In the genomic region with DNA sequence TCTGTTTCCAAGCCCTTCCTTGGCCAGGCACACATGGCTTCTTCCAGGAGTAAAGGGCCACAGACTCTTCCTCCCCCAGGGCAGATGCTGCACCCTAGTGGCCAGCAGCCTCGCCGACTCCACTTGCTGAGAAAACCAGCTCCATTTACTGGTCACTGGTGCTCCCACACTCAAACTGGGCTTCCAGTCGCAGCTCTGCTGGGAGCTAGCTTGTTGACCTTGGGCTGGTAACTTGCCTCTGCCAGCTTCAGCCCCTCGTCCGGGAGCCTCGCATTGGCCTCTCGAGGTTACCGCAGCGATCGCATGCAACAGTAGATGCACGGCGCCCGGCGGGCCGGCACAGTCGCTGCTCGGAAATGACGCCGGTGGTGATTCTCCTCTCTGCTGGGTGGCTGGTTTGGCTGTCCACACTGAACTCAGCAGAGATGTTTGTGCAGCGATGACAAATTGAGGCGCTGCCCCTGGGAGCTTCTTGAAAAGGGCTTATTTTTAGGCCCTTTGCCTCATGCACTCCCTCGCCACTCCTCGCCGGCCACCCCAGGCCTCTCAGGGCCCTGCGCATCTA, we compare ENCODE assay signal across 8 cellular contexts.
DNase-seq lines count a peak whose midpoint lies in the region; ATAC-seq, FAIRE-seq and TF ChIP-seq lines count a peak whose summit lies in the region.

No MANE protein-coding gene starts in this region.

- no peak overlapping the region for H3K4me3 Mint-ChIP-seq in astrocyte (ENCODE audit: unreplicated experiment)

- H3K27ac Mint-ChIP-seq in astrocyte (ENCODE audit: unreplicated experiment), result no peak overlapping the region

- H3K9me3 ChIP-seq in BE2C (no peaks in the 10 kb centered on the region), SJCRH30 (replicated peaks) (no peaks in the 10 kb centered on the region), astrocyte (ENCODE audit: insufficient read depth, low read depth, low read length) (no peaks in the 10 kb centered on the region), keratinocyte (ENCODE audit: control insufficient read depth, low read depth, low read length) (no peaks in the 10 kb centered on the region)

- H3K4me3 ChIP-seq in BE2C (ENCODE audit: low read depth, low read length) (no peak overlapping the region), SJCRH30 (no peak overlapping the region), astrocyte (ENCODE audit: insufficient read depth, low read depth, low read length) (no peak overlapping the region), keratinocyte (ENCODE audit: control insufficient read depth in 2 of 3, extremely low read depth in 1 of 3, insufficient read depth in 2 of 3, low read depth in 1 of 3, low read length in 3 of 3) (no peak overlapping the region)

- no peaks in the 10 kb centered on the region for H3K9me3 Mint-ChIP-seq in astrocyte (ENCODE audit: unreplicated experiment)

- peak overlapping the region; percentile 23 for H3K4me2 ChIP-seq in astrocyte (ENCODE audit: low read length)
- no peak overlapping the region for H3K4me2 ChIP-seq in keratinocyte (ENCODE audit: control insufficient read depth, extremely low read depth, insufficient read depth, low read depth, low read length)

- dilution Hi-C loops in keratinocyte (cut with MboI; ENCODE audit: extremely low pct_ligation_motif_present, low sequenced_read_pairs), result no loop called here

- H3K4me1 ChIP-seq in BE2C (no peaks in the 10 kb centered on the region), SJCRH30 (peaks cover 27% of the 10 kb centered on the region), astrocyte (ENCODE audit: insufficient read depth, low read length) (peaks cover 43% of the 10 kb centered on the region), keratinocyte (ENCODE audit: control insufficient read depth, extremely low read depth, insufficient read depth, low read length) (peaks cover 34% of the 10 kb centered on the region)

- H3K79me2 ChIP-seq in astrocyte (ENCODE audit: insufficient read depth, low read length) (no peaks in the 10 kb centered on the region), keratinocyte (ENCODE audit: control insufficient read depth, insufficient read depth, low read length) (no peaks in the 10 kb centered on the region)

- H3K4me1 Mint-ChIP-seq in astrocyte (ENCODE audit: low read depth, unreplicated experiment), result peaks cover 20% of the 10 kb centered on the region

- H3K27ac ChIP-seq in SJCRH30 (no peak overlapping the region), astrocyte (ENCODE audit: low read depth, low read length) (peak overlapping the region; percentile 31), keratinocyte (ENCODE audit: control insufficient read depth, insufficient read depth, low read length) (no peak overlapping the region)

- no peaks in the 10 kb centered on the region for H3K27me3 Mint-ChIP-seq in astrocyte (ENCODE audit: low read depth, unreplicated experiment)

- TF ChIP-seq CTCF in BE2C (IDR thresholded peaks at IDR 0.05; ENCODE audit: low read depth, low read length), result peak; percentile 80
- peak; percentile 63 for TF ChIP-seq CTCF in astrocyte (IDR thresholded peaks at IDR 0.05; ENCODE audit: insufficient read depth, low read depth, low read length)
- peak; percentile 73 to 87 (median 73) for TF ChIP-seq CTCF in keratinocyte (optimal IDR thresholded peaks at IDR 0.05 in 1 of 3, IDR thresholded peaks at IDR 0.05 in 1 of 3, conservative IDR thresholded peaks at IDR 0.05 in 1 of 3; ENCODE audit: extremely low read depth in 1 of 3, insufficient read depth in 2 of 3, low read length in 3 of 3)

- H3K9me1 ChIP-seq in keratinocyte (ENCODE audit: control insufficient read depth, extremely low read depth, insufficient read depth, low read length), result peaks cover 4% of the 10 kb centered on the region

- ATAC-seq in GM18867 (IDR thresholded peaks at IDR 0.05; ENCODE audit: unreplicated experiment) (peak; percentile 37), GM21528 (IDR thresholded peaks at IDR 0.05; ENCODE audit: low FRiP score, unreplicated experiment) (no peak), HG02884 (IDR thresholded peaks at IDR 0.05; ENCODE audit: unreplicated experiment) (no peak)

- H3K27me3 ChIP-seq in BE2C (no peaks in the 10 kb centered on the region), SJCRH30 (no peaks in the 10 kb centered on the region), astrocyte (ENCODE audit: insufficient read depth, low read length) (no peaks in the 10 kb centered on the region), keratinocyte (ENCODE audit: control insufficient read depth, extremely low read depth, insufficient read depth, low read length) (no peaks in the 10 kb centered on the region)

- H3K36me3 ChIP-seq in BE2C (peaks cover 2% of the 10 kb centered on the region; the same call in 1 of the 2 replicates), SJCRH30 (no peaks in the 10 kb centered on the region), astrocyte (ENCODE audit: insufficient read depth, low read length) (no peaks in the 10 kb centered on the region), keratinocyte (ENCODE audit: control insufficient read depth in 2 of 2, extremely low read depth in 1 of 2, insufficient read depth in 2 of 2, low read length in 2 of 2) (peaks cover 30 to 53% of the 10 kb centered on the region in 2 experiments)

- H3K9ac ChIP-seq in astrocyte (ENCODE audit: low read length) (peak overlapping the region; percentile 23), keratinocyte (ENCODE audit: control insufficient read depth, extremely low read depth, insufficient read depth, low read length) (no peak overlapping the region)

- FAIRE-seq in astrocyte (lab: Jason Lieb, UNC) (no peak), keratinocyte (lab: Jason Lieb, UNC) (no peak)

- DNase-seq in BE2C (peak; percentile 72), SJCRH30 (peak; percentile 55 to 71), astrocyte (ENCODE audit: low read depth) (peak; percentile 32), keratinocyte (ENCODE audit: low read depth, low spot score) (no peak)
- DNase-seq in stimulated activated CD4-positive, alpha-beta T cell treated with anti-CD3 and anti-CD28 coated beads, TNF-alpha, amount 100 ng/mL, for 48 hours (ENCODE audit: low read depth in 3 of 3), result peak in 2 of 3 donors; percentile 28 to 35

- H2AFZ ChIP-seq in astrocyte (ENCODE audit: low read depth, low read length) (no peak overlapping the region), keratinocyte (ENCODE audit: control insufficient read depth, low read length) (no peak overlapping the region)

- H4K20me1 ChIP-seq in astrocyte (ENCODE audit: insufficient read depth, low read length), result no peaks in the 10 kb centered on the region
- peaks cover 6% of the 10 kb centered on the region for H4K20me1 ChIP-seq in keratinocyte (ENCODE audit: control insufficient read depth, extremely low read depth, insufficient read depth, low read length)

- H3K36me3 Mint-ChIP-seq in astrocyte (ENCODE audit: low read depth, unreplicated experiment), result peaks cover 39% of the 10 kb centered on the region
